ENCODE assay signal across 2 cellular contexts in the genomic region with DNA sequence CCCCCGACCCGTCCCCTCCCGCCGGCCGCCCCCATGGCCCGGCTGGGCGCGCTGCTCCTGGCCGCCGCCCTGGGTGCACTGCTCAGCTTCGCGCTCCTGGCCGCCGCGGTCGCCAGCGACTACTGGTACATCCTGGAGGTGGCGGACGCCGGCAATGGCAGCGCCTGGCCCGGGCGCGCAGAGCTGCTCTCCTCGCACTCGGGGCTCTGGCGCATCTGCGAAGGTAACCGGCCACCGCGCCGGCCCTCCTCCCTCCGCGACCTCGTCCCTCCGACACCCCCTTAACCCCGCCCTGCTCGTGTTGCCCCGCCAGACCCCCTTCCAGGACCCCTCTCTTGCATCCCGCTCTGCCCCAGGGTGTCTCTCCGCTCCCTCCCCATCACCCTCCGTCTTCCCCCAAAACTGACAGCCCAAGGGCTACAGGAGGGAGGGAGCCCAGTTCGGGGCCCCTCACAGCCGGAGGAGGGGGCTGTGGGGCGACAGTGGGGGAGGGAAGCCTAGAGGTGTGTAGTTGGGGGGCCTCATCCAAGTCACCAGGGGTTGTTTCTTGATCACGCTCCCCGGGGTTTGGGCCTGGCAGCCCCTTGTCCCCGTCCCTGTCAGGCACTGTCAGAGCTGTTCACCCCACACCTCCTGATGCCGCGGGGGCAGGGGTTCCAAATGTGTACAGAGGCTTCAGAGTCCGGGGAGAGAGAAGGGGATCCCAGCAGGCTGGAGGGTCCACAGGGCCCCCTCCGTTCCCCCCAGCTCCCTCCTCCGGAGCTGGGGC.
A peak's percentile ranks its signal among the peaks of the same experiment; 100 is the strongest.
TF ChIP-seq lines count a peak whose summit lies in the region.

No MANE protein-coding gene starts in this region.

TF ChIP-seq in GM23338, 12 proteins besides CTCF, POLR2A, EP300 and RAD21:
- no peak for TF ChIP-seq STAT1 (IDR thresholded peaks at IDR 0.05; ENCODE audit: unreplicated experiment)
- no peak for TF ChIP-seq CREB1 (CRISPR knock-in tag; IDR thresholded peaks at IDR 0.05; ENCODE audit: low read depth)
- no peak for TF ChIP-seq ZNF114 (CRISPR knock-in tag; IDR thresholded peaks at IDR 0.05)
- TF ChIP-seq, protein P1, sequence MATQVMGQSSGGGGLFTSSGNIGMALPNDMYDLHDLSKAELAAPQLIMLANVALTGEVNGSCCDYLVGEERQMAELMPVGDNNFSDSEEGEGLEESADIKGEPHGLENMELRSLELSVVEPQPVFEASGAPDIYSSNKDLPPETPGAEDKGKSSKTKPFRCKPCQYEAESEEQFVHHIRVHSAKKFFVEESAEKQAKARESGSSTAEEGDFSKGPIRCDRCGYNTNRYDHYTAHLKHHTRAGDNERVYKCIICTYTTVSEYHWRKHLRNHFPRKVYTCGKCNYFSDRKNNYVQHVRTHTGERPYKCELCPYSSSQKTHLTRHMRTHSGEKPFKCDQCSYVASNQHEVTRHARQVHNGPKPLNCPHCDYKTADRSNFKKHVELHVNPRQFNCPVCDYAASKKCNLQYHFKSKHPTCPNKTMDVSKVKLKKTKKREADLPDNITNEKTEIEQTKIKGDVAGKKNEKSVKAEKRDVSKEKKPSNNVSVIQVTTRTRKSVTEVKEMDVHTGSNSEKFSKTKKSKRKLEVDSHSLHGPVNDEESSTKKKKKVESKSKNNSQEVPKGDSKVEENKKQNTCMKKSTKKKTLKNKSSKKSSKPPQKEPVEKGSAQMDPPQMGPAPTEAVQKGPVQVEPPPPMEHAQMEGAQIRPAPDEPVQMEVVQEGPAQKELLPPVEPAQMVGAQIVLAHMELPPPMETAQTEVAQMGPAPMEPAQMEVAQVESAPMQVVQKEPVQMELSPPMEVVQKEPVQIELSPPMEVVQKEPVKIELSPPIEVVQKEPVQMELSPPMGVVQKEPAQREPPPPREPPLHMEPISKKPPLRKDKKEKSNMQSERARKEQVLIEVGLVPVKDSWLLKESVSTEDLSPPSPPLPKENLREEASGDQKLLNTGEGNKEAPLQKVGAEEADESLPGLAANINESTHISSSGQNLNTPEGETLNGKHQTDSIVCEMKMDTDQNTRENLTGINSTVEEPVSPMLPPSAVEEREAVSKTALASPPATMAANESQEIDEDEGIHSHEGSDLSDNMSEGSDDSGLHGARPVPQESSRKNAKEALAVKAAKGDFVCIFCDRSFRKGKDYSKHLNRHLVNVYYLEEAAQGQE (IDR thresholded peaks at IDR 0.05; ENCODE audit: unreplicated experiment), result no peak

TF ChIP-seq in HepG2, 621 proteins besides CTCF, POLR2A, EP300 and RAD21:
- TF ChIP-seq, protein P2, sequence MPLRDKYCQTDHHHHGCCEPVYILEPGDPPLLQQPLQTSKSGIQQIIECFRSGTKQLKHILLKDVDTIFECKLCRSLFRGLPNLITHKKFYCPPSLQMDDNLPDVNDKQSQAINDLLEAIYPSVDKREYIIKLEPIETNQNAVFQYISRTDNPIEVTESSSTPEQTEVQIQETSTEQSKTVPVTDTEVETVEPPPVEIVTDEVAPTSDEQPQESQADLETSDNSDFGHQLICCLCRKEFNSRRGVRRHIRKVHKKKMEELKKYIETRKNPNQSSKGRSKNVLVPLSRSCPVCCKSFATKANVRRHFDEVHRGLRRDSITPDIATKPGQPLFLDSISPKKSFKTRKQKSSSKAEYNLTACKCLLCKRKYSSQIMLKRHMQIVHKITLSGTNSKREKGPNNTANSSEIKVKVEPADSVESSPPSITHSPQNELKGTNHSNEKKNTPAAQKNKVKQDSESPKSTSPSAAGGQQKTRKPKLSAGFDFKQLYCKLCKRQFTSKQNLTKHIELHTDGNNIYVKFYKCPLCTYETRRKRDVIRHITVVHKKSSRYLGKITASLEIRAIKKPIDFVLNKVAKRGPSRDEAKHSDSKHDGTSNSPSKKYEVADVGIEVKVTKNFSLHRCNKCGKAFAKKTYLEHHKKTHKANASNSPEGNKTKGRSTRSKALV (CRISPR knock-in tag; IDR thresholded peaks at IDR 0.05), result peak; percentile 90
- TF ChIP-seq MED13 (CRISPR knock-in tag; IDR thresholded peaks at IDR 0.05) (no peak), RFX3 (CRISPR knock-in tag; IDR thresholded peaks at IDR 0.05) (no peak), HNRNPLL (IDR thresholded peaks at IDR 0.05; ENCODE audit: low read depth, low read length, poor library complexity, severe bottlenecking) (peak; percentile 23), ZNF12 (CRISPR knock-in tag; IDR thresholded peaks at IDR 0.05) (no peak), MAZ (IDR thresholded peaks at IDR 0.05; ENCODE audit: borderline replicate concordance, low read depth, low read length) (no peak), MAZ (CRISPR knock-in tag; IDR thresholded peaks at IDR 0.05; ENCODE audit: low read depth) (0 out of 2 replicates have a peak, but pooled peaks have one; percentile 14), EZH2 (conservative IDR thresholded peaks at IDR 0.05; ENCODE audit: low read depth, low read length) (peak; percentile 46), CREB1 (IDR thresholded peaks at IDR 0.05) (no peak), CREB1 (CRISPR knock-in tag; IDR thresholded peaks at IDR 0.05) (no peak), MTF2 (CRISPR knock-in tag; IDR thresholded peaks at IDR 0.05; ENCODE audit: borderline replicate concordance) (peak; percentile 18; the same call in 1 of the 2 replicates), SIX1 (CRISPR knock-in tag; IDR thresholded peaks at IDR 0.05; ENCODE audit: borderline replicate concordance) (no peak), ZNF777 (CRISPR knock-in tag; IDR thresholded peaks at IDR 0.05) (peak; percentile 73)
- TF ChIP-seq, protein P3, sequence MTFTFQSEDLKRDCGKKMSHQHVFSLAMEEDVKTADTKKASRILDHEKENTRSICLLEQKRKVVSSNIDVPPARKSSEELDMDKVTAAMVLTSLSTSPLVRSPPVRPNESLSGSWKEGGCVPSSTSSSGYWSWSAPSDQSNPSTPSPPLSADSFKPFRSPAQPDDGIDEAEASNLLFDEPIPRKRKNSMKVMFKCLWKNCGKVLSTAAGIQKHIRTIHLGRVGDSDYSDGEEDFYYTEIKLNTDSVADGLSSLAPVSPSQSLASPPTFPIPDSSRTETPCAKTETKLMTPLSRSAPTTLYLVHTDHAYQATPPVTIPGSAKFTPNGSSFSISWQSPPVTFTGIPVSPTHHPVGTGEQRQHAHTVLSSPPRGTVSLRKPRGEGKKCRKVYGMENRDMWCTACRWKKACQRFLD (CRISPR knock-in tag; IDR thresholded peaks at IDR 0.05; ENCODE audit: borderline replicate concordance), result no peak
- TF ChIP-seq, protein P4, sequence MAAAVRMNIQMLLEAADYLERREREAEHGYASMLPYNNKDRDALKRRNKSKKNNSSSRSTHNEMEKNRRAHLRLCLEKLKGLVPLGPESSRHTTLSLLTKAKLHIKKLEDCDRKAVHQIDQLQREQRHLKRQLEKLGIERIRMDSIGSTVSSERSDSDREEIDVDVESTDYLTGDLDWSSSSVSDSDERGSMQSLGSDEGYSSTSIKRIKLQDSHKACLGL (CRISPR knock-in tag; IDR thresholded peaks at IDR 0.05), result 0 out of 2 replicates have a peak, but pooled peaks have one; percentile 24
- TF ChIP-seq, protein P5, sequence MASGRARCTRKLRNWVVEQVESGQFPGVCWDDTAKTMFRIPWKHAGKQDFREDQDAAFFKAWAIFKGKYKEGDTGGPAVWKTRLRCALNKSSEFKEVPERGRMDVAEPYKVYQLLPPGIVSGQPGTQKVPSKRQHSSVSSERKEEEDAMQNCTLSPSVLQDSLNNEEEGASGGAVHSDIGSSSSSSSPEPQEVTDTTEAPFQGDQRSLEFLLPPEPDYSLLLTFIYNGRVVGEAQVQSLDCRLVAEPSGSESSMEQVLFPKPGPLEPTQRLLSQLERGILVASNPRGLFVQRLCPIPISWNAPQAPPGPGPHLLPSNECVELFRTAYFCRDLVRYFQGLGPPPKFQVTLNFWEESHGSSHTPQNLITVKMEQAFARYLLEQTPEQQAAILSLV (CRISPR knock-in tag; IDR thresholded peaks at IDR 0.05; ENCODE audit: borderline replicate concordance), result no peak
- TF ChIP-seq, protein P6, sequence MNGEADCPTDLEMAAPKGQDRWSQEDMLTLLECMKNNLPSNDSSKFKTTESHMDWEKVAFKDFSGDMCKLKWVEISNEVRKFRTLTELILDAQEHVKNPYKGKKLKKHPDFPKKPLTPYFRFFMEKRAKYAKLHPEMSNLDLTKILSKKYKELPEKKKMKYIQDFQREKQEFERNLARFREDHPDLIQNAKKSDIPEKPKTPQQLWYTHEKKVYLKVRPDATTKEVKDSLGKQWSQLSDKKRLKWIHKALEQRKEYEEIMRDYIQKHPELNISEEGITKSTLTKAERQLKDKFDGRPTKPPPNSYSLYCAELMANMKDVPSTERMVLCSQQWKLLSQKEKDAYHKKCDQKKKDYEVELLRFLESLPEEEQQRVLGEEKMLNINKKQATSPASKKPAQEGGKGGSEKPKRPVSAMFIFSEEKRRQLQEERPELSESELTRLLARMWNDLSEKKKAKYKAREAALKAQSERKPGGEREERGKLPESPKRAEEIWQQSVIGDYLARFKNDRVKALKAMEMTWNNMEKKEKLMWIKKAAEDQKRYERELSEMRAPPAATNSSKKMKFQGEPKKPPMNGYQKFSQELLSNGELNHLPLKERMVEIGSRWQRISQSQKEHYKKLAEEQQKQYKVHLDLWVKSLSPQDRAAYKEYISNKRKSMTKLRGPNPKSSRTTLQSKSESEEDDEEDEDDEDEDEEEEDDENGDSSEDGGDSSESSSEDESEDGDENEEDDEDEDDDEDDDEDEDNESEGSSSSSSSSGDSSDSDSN (CRISPR knock-in tag; IDR thresholded peaks at IDR 0.05), result peak; percentile 69
- TF ChIP-seq, protein P7, sequence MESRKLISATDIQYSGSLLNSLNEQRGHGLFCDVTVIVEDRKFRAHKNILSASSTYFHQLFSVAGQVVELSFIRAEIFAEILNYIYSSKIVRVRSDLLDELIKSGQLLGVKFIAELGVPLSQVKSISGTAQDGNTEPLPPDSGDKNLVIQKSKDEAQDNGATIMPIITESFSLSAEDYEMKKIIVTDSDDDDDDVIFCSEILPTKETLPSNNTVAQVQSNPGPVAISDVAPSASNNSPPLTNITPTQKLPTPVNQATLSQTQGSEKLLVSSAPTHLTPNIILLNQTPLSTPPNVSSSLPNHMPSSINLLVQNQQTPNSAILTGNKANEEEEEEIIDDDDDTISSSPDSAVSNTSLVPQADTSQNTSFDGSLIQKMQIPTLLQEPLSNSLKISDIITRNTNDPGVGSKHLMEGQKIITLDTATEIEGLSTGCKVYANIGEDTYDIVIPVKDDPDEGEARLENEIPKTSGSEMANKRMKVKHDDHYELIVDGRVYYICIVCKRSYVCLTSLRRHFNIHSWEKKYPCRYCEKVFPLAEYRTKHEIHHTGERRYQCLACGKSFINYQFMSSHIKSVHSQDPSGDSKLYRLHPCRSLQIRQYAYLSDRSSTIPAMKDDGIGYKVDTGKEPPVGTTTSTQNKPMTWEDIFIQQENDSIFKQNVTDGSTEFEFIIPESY (CRISPR knock-in tag; IDR thresholded peaks at IDR 0.05), result peak; percentile 25; the same call in 1 of the 2 replicates
